ENCODE assay signal across 1 cellular context in genomic region chr21:14382835-14383595, GRCh38.
TF ChIP-seq lines count a peak whose summit lies in the region.

Gene HSPA13 (minus strand): TSS chr21:14383146. CDS start chr21:14383119, 27 bp downstream.

TF ChIP-seq in WTC11, 78 proteins besides CTCF, POLR2A, EP300 and RAD21 (continued from another document):
- no peak for TF ChIP-seq AR (CRISPR knock-in tag; IDR thresholded peaks at IDR 0.05)
- TF ChIP-seq CREM (CRISPR knock-in tag; IDR thresholded peaks at IDR 0.05) = peak; percentile 59; the same call in 1 of the 2 replicates
